Comparison of ENCODE assay signal across 6 cellular contexts in the genomic region with DNA sequence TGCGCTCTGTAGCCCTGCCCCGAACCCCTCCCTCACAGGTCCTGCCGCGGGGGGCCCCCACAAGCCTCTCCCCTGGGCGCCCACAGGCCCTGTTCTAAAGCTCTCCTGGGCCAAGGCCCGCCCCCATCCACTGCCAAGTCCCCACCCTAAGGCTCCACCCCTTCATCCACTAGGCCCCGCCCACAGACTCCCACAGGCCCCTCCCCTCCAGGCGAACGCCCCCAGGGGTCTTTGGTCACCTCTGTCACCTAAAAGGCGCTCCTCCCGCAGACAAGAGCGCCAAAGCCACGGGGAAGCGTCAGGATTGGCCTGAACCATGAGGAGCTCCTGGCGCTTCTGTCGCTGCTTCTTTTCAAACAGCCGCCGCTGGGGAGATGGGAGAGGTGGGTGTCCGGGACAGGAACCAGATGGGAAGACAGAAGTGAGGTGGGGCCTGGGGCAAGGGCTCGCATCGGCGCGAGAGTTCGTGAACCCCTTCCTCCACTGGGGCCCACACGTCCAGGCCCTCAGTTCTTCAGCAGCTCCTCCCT. TPM values are rescaled to one million over a fixed set of nuclear protein-coding genes. Genes with fewer than 3 reads are reported as not detected.
DNase-seq lines count a peak whose midpoint lies in the region; ATAC-seq and FAIRE-seq lines count a peak whose summit lies in the region.

No MANE protein-coding gene starts in this region.

- H3K4me3 Mint-ChIP-seq in activated CD4-positive, alpha-beta T cell treated with anti-CD3 and anti-CD28 coated beads, Interleukin-2, amount 10 ng/mL, durations not matched to agents 7 days and 5 days = no peak overlapping the region

- ATAC-seq in GM21381 (IDR thresholded peaks at IDR 0.05; ENCODE audit: unreplicated experiment) = no peak

- peak overlapping the region; percentile 25 for H3K27ac Mint-ChIP-seq in activated CD4-positive, alpha-beta T cell treated with anti-CD3 and anti-CD28 coated beads, Interleukin-2, amount 10 ng/mL, durations not matched to agents 7 days and 5 days

- H3K9me3 Mint-ChIP-seq in activated CD4-positive, alpha-beta T cell treated with anti-CD3 and anti-CD28 coated beads, Interleukin-2, amount 10 ng/mL, durations not matched to agents 7 days and 5 days = no peaks in the 10 kb centered on the region

- DNase-seq in activated CD4-positive, alpha-beta T cell treated with anti-CD3 and anti-CD28 coated beads, Interleukin-2, amount 10 ng/mL, durations not matched to agents 7 days and 5 days = peak; percentile 48
- peak; percentile 84 for DNase-seq in germinal center (ENCODE audit: low spot score)
- DNase-seq in stimulated activated CD4-positive, alpha-beta T cell treated with anti-CD3 and anti-CD28 coated beads, Interleukin-4, amount 100 ng/mL, for 24 hours = peak; percentile 36
- no peak for DNase-seq in GM19240 (ENCODE audit: insufficient read length, low spot score)
- DNase-seq in urothelium cell line (ENCODE audit: low spot score) = no peak

- POLR2A ChIA-PET in activated CD4-positive, alpha-beta T cell treated with anti-CD3 and anti-CD28 coated beads, Interleukin-2, amount 10 ng/mL, durations not matched to agents 7 days and 5 days (lab: Charles Lee) = no interaction called here

- CTCF ChIA-PET in activated CD4-positive, alpha-beta T cell treated with anti-CD3 and anti-CD28 coated beads, Interleukin-2, amount 10 ng/mL, durations not matched to agents 7 days and 5 days (lab: Charles Lee) = interaction anchor here (0.6 to 2.9 kb wide), 7 partner anchors 9 to 115 kb away, joined by 3 to 11 read pairs (median 4); a partner anchor contains a TSS

- peaks cover 33% of the 10 kb centered on the region for H3K4me1 Mint-ChIP-seq in activated CD4-positive, alpha-beta T cell treated with anti-CD3 and anti-CD28 coated beads, Interleukin-2, amount 10 ng/mL, durations not matched to agents 7 days and 5 days

- no peak for FAIRE-seq in urothelium cell line (lab: Jason Lieb, UNC)

- peaks cover 11% of the 10 kb centered on the region for H3K27me3 Mint-ChIP-seq in activated CD4-positive, alpha-beta T cell treated with anti-CD3 and anti-CD28 coated beads, Interleukin-2, amount 10 ng/mL, durations not matched to agents 7 days and 5 days

- peaks cover 11% of the 10 kb centered on the region for H3K36me3 Mint-ChIP-seq in activated CD4-positive, alpha-beta T cell treated with anti-CD3 and anti-CD28 coated beads, Interleukin-2, amount 10 ng/mL, durations not matched to agents 7 days and 5 days (ENCODE audit: low read depth)

RNA-seq across cellular contexts. Expression of a gene that starts 2.3 kb away (rescaled TPM):
- total RNA-seq in activated CD4-positive, alpha-beta T cell treated with anti-CD3 and anti-CD28 coated beads, Interleukin-2, amount 10 ng/mL, durations not matched to agents 7 days and 5 days = not detected

RNA-seq across cellular contexts. Expression of a gene that starts 3.9 kb away (rescaled TPM):
- 100 to 1,000 TPM; 231 to 251 TPM for total RNA-seq in activated CD4-positive, alpha-beta T cell treated with anti-CD3 and anti-CD28 coated beads, Interleukin-2, amount 10 ng/mL, durations not matched to agents 7 days and 5 days

RNA-seq across cellular contexts. Expression of a gene that starts 24.0 kb away (rescaled TPM):
- total RNA-seq in activated CD4-positive, alpha-beta T cell treated with anti-CD3 and anti-CD28 coated beads, Interleukin-2, amount 10 ng/mL, durations not matched to agents 7 days and 5 days = 10 to 100 TPM; 49.6 to 53.3 TPM

RNA-seq across cellular contexts. Expression of a gene that starts 27.8 kb away (rescaled TPM):
- total RNA-seq in activated CD4-positive, alpha-beta T cell treated with anti-CD3 and anti-CD28 coated beads, Interleukin-2, amount 10 ng/mL, durations not matched to agents 7 days and 5 days = 1 to 10 TPM; 3.8 to 4.6 TPM

RNA-seq across cellular contexts. Expression of a gene that starts 37.2 kb away (rescaled TPM):
- 1 to 10 TPM; 3.1 to 3.2 TPM for total RNA-seq in activated CD4-positive, alpha-beta T cell treated with anti-CD3 and anti-CD28 coated beads, Interleukin-2, amount 10 ng/mL, durations not matched to agents 7 days and 5 days

Comparison
In these comparisons a context has a peak if more than half of its experiments do, and no peak if none do; other contexts are left out.
1. DNase-seq: peak in activated CD4-positive, alpha-beta T cell treated with anti-CD3 and anti-CD28 coated beads, Interleukin-2, amount 10 ng/mL, durations not matched to agents 7 days and 5 days (single experiment), germinal center (single experiment) and stimulated activated CD4-positive, alpha-beta T cell treated with anti-CD3 and anti-CD28 coated beads, Interleukin-4, amount 100 ng/mL, for 24 hours (single experiment); none in GM19240 (single experiment) and urothelium cell line (single experiment).